Comparison of ENCODE assay signal across 1 cellular context in the genomic region with DNA sequence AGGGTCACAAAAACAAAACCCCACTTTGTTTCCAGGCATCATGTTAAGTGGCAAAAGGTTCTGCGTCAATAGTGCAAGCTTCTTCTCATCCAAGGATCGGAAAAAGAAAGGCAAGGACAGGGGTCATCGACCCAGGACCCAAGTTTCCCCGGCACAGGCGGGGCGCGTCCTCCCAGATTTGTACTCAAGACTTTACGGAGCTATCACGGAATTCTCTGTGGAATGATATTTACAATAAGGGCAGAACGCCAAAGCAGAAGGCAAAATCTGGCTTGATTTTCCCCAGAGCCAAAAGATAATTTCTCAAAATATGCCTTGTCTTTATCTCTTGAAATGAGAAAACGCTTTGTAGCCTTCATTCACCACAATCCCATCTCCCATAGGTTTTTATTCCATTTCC.
TF ChIP-seq lines count a peak whose summit lies in the region.

No MANE protein-coding gene starts in this region.

TF ChIP-seq in GM23338, 12 proteins besides CTCF, POLR2A, EP300 and RAD21 (continued from another document):
- TF ChIP-seq, protein P1, sequence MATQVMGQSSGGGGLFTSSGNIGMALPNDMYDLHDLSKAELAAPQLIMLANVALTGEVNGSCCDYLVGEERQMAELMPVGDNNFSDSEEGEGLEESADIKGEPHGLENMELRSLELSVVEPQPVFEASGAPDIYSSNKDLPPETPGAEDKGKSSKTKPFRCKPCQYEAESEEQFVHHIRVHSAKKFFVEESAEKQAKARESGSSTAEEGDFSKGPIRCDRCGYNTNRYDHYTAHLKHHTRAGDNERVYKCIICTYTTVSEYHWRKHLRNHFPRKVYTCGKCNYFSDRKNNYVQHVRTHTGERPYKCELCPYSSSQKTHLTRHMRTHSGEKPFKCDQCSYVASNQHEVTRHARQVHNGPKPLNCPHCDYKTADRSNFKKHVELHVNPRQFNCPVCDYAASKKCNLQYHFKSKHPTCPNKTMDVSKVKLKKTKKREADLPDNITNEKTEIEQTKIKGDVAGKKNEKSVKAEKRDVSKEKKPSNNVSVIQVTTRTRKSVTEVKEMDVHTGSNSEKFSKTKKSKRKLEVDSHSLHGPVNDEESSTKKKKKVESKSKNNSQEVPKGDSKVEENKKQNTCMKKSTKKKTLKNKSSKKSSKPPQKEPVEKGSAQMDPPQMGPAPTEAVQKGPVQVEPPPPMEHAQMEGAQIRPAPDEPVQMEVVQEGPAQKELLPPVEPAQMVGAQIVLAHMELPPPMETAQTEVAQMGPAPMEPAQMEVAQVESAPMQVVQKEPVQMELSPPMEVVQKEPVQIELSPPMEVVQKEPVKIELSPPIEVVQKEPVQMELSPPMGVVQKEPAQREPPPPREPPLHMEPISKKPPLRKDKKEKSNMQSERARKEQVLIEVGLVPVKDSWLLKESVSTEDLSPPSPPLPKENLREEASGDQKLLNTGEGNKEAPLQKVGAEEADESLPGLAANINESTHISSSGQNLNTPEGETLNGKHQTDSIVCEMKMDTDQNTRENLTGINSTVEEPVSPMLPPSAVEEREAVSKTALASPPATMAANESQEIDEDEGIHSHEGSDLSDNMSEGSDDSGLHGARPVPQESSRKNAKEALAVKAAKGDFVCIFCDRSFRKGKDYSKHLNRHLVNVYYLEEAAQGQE (IDR thresholded peaks at IDR 0.05; ENCODE audit: unreplicated experiment), result no peak
- TF ChIP-seq NANOG (IDR thresholded peaks at IDR 0.05; ENCODE audit: borderline replicate concordance) (no peak), EZH2 (IDR thresholded peaks at IDR 0.05; ENCODE audit: low read depth, unreplicated experiment) (no peak), CREB1 (CRISPR knock-in tag; IDR thresholded peaks at IDR 0.05; ENCODE audit: low read depth) (no peak), STAT1 (IDR thresholded peaks at IDR 0.05; ENCODE audit: unreplicated experiment) (no peak), POLR2AphosphoS5 (IDR thresholded peaks at IDR 0.05; ENCODE audit: low read depth) (no peak), ZNF114 (CRISPR knock-in tag; IDR thresholded peaks at IDR 0.05) (no peak), EZH2phosphoT487 (IDR thresholded peaks at IDR 0.05; ENCODE audit: unreplicated experiment) (no peak), JUNB (IDR thresholded peaks at IDR 0.05; ENCODE audit: unreplicated experiment) (no peak), ZNF331 (CRISPR knock-in tag; IDR thresholded peaks at IDR 0.05; ENCODE audit: low read depth) (no peak)
- TF ChIP-seq, protein P2, sequence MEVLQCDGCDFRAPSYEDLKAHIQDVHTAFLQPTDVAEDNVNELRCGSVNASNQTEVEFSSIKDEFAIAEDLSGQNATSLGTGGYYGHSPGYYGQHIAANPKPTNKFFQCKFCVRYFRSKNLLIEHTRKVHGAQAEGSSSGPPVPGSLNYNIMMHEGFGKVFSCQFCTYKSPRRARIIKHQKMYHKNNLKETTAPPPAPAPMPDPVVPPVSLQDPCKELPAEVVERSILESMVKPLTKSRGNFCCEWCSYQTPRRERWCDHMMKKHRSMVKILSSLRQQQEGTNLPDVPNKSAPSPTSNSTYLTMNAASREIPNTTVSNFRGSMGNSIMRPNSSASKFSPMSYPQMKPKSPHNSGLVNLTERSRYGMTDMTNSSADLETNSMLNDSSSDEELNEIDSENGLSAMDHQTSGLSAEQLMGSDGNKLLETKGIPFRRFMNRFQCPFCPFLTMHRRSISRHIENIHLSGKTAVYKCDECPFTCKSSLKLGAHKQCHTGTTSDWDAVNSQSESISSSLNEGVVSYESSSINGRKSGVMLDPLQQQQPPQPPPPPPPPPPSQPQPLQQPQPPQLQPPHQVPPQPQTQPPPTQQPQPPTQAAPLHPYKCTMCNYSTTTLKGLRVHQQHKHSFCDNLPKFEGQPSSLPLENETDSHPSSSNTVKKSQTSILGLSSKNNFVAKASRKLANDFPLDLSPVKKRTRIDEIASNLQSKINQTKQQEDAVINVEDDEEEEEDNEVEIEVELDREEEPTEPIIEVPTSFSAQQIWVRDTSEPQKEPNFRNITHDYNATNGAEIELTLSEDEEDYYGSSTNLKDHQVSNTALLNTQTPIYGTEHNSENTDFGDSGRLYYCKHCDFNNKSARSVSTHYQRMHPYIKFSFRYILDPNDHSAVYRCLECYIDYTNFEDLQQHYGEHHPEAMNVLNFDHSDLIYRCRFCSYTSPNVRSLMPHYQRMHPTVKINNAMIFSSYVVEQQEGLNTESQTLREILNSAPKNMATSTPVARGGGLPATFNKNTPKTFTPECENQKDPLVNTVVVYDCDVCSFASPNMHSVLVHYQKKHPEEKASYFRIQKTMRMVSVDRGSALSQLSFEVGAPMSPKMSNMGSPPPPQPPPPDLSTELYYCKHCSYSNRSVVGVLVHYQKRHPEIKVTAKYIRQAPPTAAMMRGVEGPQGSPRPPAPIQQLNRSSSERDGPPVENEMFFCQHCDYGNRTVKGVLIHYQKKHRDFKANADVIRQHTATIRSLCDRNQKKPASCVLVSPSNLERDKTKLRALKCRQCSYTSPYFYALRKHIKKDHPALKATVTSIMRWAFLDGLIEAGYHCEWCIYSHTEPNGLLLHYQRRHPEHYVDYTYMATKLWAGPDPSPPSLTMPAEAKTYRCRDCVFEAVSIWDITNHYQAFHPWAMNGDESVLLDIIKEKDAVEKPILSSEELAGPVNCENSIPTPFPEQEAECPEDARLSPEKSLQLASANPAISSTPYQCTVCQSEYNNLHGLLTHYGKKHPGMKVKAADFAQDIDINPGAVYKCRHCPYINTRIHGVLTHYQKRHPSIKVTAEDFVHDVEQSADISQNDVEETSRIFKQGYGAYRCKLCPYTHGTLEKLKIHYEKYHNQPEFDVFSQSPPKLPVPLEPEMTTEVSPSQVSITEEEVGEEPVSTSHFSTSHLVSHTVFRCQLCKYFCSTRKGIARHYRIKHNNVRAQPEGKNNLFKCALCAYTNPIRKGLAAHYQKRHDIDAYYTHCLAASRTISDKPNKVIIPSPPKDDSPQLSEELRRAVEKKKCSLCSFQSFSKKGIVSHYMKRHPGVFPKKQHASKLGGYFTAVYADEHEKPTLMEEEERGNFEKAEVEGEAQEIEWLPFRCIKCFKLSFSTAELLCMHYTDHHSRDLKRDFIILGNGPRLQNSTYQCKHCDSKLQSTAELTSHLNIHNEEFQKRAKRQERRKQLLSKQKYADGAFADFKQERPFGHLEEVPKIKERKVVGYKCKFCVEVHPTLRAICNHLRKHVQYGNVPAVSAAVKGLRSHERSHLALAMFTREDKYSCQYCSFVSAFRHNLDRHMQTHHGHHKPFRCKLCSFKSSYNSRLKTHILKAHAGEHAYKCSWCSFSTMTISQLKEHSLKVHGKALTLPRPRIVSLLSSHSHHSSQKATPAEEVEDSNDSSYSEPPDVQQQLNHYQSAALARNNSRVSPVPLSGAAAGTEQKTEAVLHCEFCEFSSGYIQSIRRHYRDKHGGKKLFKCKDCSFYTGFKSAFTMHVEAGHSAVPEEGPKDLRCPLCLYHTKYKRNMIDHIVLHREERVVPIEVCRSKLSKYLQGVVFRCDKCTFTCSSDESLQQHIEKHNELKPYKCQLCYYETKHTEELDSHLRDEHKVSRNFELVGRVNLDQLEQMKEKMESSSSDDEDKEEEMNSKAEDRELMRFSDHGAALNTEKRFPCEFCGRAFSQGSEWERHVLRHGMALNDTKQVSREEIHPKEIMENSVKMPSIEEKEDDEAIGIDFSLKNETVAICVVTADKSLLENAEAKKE (CRISPR knock-in tag; IDR thresholded peaks at IDR 0.05), result no peak
